Comparison of ENCODE assay signal across 1 cellular context in the genomic region with DNA sequence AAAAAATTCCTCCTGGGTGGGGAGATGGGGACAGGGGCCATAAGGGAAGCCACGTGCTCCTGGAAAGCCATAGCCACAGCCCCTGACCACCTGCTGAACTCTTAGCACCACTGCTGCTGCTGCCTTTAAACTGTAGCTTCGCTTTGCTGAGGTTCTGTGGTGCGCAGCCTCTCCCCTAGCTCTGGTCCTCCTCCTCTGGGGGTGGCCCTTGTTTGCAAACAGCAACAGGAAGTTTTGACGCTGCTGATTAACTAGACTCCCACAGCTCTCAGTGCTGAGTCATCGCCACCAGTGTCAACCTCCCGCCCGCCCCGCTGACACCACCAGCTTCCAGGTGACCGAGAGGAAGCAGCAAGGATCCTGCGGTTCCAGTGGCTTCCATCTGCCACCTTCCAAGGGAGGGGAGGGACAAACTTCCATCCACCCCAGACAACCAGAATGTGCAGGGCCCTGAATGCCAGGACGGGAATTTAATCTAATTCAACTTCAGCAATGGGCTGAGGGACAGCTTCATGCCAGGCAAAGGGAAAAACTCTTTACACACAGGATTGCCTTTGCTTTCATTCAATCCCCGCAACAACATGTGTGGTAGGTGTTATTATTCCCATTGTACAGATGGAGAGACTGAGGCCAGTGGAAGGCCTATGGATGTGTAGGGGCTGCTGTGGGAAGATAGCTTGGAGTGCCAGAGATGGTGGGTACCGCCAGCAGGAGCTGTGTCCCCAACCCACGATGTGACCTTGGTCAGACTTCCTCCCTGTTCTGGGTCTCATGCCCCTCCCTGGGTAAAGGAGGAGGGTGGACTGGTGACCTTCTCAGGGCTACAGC.
TF ChIP-seq lines count a peak whose summit lies in the region.

No MANE protein-coding gene starts in this region.

TF ChIP-seq in K562, 482 proteins besides CTCF, POLR2A, EP300 and RAD21 (continued from another document and continues in another):
- TF ChIP-seq, protein P1, sequence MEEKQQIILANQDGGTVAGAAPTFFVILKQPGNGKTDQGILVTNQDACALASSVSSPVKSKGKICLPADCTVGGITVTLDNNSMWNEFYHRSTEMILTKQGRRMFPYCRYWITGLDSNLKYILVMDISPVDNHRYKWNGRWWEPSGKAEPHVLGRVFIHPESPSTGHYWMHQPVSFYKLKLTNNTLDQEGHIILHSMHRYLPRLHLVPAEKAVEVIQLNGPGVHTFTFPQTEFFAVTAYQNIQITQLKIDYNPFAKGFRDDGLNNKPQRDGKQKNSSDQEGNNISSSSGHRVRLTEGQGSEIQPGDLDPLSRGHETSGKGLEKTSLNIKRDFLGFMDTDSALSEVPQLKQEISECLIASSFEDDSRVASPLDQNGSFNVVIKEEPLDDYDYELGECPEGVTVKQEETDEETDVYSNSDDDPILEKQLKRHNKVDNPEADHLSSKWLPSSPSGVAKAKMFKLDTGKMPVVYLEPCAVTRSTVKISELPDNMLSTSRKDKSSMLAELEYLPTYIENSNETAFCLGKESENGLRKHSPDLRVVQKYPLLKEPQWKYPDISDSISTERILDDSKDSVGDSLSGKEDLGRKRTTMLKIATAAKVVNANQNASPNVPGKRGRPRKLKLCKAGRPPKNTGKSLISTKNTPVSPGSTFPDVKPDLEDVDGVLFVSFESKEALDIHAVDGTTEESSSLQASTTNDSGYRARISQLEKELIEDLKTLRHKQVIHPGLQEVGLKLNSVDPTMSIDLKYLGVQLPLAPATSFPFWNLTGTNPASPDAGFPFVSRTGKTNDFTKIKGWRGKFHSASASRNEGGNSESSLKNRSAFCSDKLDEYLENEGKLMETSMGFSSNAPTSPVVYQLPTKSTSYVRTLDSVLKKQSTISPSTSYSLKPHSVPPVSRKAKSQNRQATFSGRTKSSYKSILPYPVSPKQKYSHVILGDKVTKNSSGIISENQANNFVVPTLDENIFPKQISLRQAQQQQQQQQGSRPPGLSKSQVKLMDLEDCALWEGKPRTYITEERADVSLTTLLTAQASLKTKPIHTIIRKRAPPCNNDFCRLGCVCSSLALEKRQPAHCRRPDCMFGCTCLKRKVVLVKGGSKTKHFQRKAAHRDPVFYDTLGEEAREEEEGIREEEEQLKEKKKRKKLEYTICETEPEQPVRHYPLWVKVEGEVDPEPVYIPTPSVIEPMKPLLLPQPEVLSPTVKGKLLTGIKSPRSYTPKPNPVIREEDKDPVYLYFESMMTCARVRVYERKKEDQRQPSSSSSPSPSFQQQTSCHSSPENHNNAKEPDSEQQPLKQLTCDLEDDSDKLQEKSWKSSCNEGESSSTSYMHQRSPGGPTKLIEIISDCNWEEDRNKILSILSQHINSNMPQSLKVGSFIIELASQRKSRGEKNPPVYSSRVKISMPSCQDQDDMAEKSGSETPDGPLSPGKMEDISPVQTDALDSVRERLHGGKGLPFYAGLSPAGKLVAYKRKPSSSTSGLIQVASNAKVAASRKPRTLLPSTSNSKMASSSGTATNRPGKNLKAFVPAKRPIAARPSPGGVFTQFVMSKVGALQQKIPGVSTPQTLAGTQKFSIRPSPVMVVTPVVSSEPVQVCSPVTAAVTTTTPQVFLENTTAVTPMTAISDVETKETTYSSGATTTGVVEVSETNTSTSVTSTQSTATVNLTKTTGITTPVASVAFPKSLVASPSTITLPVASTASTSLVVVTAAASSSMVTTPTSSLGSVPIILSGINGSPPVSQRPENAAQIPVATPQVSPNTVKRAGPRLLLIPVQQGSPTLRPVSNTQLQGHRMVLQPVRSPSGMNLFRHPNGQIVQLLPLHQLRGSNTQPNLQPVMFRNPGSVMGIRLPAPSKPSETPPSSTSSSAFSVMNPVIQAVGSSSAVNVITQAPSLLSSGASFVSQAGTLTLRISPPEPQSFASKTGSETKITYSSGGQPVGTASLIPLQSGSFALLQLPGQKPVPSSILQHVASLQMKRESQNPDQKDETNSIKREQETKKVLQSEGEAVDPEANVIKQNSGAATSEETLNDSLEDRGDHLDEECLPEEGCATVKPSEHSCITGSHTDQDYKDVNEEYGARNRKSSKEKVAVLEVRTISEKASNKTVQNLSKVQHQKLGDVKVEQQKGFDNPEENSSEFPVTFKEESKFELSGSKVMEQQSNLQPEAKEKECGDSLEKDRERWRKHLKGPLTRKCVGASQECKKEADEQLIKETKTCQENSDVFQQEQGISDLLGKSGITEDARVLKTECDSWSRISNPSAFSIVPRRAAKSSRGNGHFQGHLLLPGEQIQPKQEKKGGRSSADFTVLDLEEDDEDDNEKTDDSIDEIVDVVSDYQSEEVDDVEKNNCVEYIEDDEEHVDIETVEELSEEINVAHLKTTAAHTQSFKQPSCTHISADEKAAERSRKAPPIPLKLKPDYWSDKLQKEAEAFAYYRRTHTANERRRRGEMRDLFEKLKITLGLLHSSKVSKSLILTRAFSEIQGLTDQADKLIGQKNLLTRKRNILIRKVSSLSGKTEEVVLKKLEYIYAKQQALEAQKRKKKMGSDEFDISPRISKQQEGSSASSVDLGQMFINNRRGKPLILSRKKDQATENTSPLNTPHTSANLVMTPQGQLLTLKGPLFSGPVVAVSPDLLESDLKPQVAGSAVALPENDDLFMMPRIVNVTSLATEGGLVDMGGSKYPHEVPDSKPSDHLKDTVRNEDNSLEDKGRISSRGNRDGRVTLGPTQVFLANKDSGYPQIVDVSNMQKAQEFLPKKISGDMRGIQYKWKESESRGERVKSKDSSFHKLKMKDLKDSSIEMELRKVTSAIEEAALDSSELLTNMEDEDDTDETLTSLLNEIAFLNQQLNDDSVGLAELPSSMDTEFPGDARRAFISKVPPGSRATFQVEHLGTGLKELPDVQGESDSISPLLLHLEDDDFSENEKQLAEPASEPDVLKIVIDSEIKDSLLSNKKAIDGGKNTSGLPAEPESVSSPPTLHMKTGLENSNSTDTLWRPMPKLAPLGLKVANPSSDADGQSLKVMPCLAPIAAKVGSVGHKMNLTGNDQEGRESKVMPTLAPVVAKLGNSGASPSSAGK (IDR thresholded peaks at IDR 0.05) = peak; percentile 82
- TF ChIP-seq ERF (CRISPR knock-in tag; IDR thresholded peaks at IDR 0.05) (no peak), ZNF583 (CRISPR knock-in tag; IDR thresholded peaks at IDR 0.05) (0 out of 2 replicates have a peak, but pooled peaks have one; percentile 55), NFE2L1 (tag; IDR thresholded peaks at IDR 0.05; ENCODE audit: borderline replicate concordance, low read depth) (peak; percentile 93), FOXK1 (CRISPR knock-in tag; IDR thresholded peaks at IDR 0.05; ENCODE audit: borderline replicate concordance) (0 out of 2 replicates have a peak, but pooled peaks have one; percentile 70), TFAM (CRISPR knock-in tag; conservative IDR thresholded peaks at IDR 0.05) (no peak), MIER1 (IDR thresholded peaks at IDR 0.05; ENCODE audit: low read depth) (peak; percentile 63; the same call in 1 of the 2 replicates), BRD4 (IDR thresholded peaks at IDR 0.05) (no peak), ZNF253 (CRISPR knock-in tag; conservative IDR thresholded peaks at IDR 0.05) (no peak), PHF8 (IDR thresholded peaks at IDR 0.05; ENCODE audit: borderline replicate concordance, low read length) (peak; percentile 49; the same call in 1 of the 2 replicates), EZH2 (IDR thresholded peaks at IDR 0.05; ENCODE audit: borderline replicate concordance, low read depth, low read length) (no peak), FOS (IDR thresholded peaks at IDR 0.05; ENCODE audit: extremely low read depth, insufficient read length) (peak; percentile 36), FOXK2 (conservative IDR thresholded peaks at IDR 0.05 in 1 of 2, IDR thresholded peaks at IDR 0.05 in 1 of 2; ENCODE audit: low read depth in 2 of 2) (peak; percentile 97 to 98), XRCC4 (IDR thresholded peaks at IDR 0.05; ENCODE audit: extremely low read depth, insufficient read depth, insufficient read length) (no peak), PCBP2 (IDR thresholded peaks at IDR 0.05; ENCODE audit: low read depth, low read length, poor library complexity, severe bottlenecking) (no peak), SMARCA5 (IDR thresholded peaks at IDR 0.05) (peak; percentile 93), ZBTB1 (CRISPR knock-in tag; IDR thresholded peaks at IDR 0.05; ENCODE audit: borderline replicate concordance, low read depth) (peak; percentile 54; the same call in 1 of the 2 replicates), NR2F6 (CRISPR knock-in tag; IDR thresholded peaks at IDR 0.05) (no peak), SMARCE1 (IDR thresholded peaks at IDR 0.05) (peak; percentile 94), RB1 (IDR thresholded peaks at IDR 0.05; ENCODE audit: low read depth) (peak; percentile 64; the same call in 1 of the 2 replicates), MEIS2 (IDR thresholded peaks at IDR 0.05; ENCODE audit: partially characterized antibody) (peak; percentile 85), ZNF785 (CRISPR knock-in tag; IDR thresholded peaks at IDR 0.05) (no peak)
- TF ChIP-seq, protein P2, sequence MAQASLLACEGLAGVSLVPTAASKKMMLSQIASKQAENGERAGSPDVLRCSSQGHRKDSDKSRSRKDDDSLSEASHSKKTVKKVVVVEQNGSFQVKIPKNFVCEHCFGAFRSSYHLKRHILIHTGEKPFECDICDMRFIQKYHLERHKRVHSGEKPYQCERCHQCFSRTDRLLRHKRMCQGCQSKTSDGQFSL (CRISPR knock-in tag; IDR thresholded peaks at IDR 0.05) = 0 out of 2 replicates have a peak, but pooled peaks have one; percentile 34
- TF ChIP-seq, protein P2 (tag; IDR thresholded peaks at IDR 0.05) = no peak
- TF ChIP-seq, protein P3, sequence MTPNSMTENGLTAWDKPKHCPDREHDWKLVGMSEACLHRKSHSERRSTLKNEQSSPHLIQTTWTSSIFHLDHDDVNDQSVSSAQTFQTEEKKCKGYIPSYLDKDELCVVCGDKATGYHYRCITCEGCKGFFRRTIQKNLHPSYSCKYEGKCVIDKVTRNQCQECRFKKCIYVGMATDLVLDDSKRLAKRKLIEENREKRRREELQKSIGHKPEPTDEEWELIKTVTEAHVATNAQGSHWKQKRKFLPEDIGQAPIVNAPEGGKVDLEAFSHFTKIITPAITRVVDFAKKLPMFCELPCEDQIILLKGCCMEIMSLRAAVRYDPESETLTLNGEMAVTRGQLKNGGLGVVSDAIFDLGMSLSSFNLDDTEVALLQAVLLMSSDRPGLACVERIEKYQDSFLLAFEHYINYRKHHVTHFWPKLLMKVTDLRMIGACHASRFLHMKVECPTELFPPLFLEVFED (CRISPR knock-in tag; conservative IDR thresholded peaks at IDR 0.05) = no peak
- TF ChIP-seq, protein P4, sequence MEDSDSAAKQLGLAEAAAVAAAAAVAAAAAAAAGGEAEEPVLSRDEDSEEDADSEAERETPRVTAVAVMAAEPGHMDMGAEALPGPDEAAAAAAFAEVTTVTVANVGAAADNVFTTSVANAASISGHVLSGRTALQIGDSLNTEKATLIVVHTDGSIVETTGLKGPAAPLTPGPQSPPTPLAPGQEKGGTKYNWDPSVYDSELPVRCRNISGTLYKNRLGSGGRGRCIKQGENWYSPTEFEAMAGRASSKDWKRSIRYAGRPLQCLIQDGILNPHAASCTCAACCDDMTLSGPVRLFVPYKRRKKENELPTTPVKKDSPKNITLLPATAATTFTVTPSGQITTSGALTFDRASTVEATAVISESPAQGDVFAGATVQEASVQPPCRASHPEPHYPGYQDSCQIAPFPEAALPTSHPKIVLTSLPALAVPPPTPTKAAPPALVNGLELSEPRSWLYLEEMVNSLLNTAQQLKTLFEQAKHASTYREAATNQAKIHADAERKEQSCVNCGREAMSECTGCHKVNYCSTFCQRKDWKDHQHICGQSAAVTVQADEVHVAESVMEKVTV (CRISPR knock-in tag; IDR thresholded peaks at IDR 0.05) = no peak
- TF ChIP-seq, protein P5, sequence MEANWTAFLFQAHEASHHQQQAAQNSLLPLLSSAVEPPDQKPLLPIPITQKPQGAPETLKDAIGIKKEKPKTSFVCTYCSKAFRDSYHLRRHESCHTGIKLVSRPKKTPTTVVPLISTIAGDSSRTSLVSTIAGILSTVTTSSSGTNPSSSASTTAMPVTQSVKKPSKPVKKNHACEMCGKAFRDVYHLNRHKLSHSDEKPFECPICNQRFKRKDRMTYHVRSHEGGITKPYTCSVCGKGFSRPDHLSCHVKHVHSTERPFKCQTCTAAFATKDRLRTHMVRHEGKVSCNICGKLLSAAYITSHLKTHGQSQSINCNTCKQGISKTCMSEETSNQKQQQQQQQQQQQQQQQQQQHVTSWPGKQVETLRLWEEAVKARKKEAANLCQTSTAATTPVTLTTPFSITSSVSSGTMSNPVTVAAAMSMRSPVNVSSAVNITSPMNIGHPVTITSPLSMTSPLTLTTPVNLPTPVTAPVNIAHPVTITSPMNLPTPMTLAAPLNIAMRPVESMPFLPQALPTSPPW (CRISPR knock-in tag; IDR thresholded peaks at IDR 0.05) = peak; percentile 78
- TF ChIP-seq, protein P6, sequence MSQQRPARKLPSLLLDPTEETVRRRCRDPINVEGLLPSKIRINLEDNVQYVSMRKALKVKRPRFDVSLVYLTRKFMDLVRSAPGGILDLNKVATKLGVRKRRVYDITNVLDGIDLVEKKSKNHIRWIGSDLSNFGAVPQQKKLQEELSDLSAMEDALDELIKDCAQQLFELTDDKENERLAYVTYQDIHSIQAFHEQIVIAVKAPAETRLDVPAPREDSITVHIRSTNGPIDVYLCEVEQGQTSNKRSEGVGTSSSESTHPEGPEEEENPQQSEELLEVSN (IDR thresholded peaks at IDR 0.05; ENCODE audit: borderline replicate concordance in 1 of 2, extremely low read depth in 1 of 2, insufficient read depth in 1 of 2, insufficient read length in 1 of 2, low read depth in 1 of 2, low read length in 1 of 2, poor library complexity in 1 of 2, severe bottlenecking in 1 of 2) = peak in 1 of 2 experiments; percentile 64
- TF ChIP-seq, protein P7, sequence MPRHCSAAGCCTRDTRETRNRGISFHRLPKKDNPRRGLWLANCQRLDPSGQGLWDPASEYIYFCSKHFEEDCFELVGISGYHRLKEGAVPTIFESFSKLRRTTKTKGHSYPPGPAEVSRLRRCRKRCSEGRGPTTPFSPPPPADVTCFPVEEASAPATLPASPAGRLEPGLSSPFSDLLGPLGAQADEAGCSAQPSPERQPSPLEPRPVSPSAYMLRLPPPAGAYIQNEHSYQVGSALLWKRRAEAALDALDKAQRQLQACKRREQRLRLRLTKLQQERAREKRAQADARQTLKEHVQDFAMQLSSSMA (CRISPR knock-in tag; IDR thresholded peaks at IDR 0.05) = 0 out of 2 replicates have a peak, but pooled peaks have one; percentile 39
